8 cellular contexts compared by ENCODE assay signal in genomic region chr1:156337052-156337887, GRCh38.
DNase-seq lines count a peak whose midpoint lies in the region; ATAC-seq and TF ChIP-seq lines count a peak whose summit lies in the region.

No MANE protein-coding gene starts in this region.

- H2AFZ ChIP-seq in Loucy (ENCODE audit: low read length) = peak overlapping the region; percentile 77

- H3K9me2 ChIP-seq in Loucy (replicated peaks; ENCODE audit: low read depth, low read length) = no peaks in the 10 kb centered on the region

- peak overlapping the region; percentile 99 for H3K27ac ChIP-seq in C4-2B

- peak overlapping the region; percentile 82 for H3K4me2 ChIP-seq in Loucy (ENCODE audit: low read depth, low read length, poor library complexity, severe bottlenecking)

- peaks cover 45% of the 10 kb centered on the region for H4K20me1 ChIP-seq in Loucy (ENCODE audit: insufficient read depth, low read length, poor library complexity, severe bottlenecking)

- H3K27me3 ChIP-seq in Loucy (ENCODE audit: insufficient read depth, low read length, poor library complexity, severe bottlenecking) = no peaks in the 10 kb centered on the region
- no peaks in the 10 kb centered on the region for H3K27me3 ChIP-seq in mucosa of stomach (ENCODE audit: control insufficient read depth, insufficient read depth, low read length)

- ATAC-seq in GM18909 (IDR thresholded peaks at IDR 0.05; ENCODE audit: poor library complexity, unreplicated experiment) = no peak

- peaks cover 53% of the 10 kb centered on the region for H3K79me2 ChIP-seq in Loucy (ENCODE audit: insufficient read depth, low read length)

- peaks cover 24% of the 10 kb centered on the region for H3K4me1 ChIP-seq in Loucy (ENCODE audit: insufficient read depth, low read length, poor library complexity, severe bottlenecking)
- peaks cover 5% of the 10 kb centered on the region for H3K4me1 ChIP-seq in mucosa of stomach (ENCODE audit: control insufficient read depth, insufficient read depth, low read length)

- DNase-seq in cerebellar cortex (ENCODE audit: low spot score) = peak; percentile 10
- DNase-seq in GM13977 (ENCODE audit: low spot score) = no peak
- DNase-seq in NCI-H1105 (lab: John Stamatoyannopoulos, UW) = no peak
- DNase-seq in C1 segment of cervical spinal cord (lab: John Stamatoyannopoulos, UW) = no peak

- in situ Hi-C loops in GM13977 (cut with MboI; ENCODE audit: low pct_unique_long_range_greater_than_20kb, low sequenced_read_pairs, unreplicated experiment) = no loop called here

- TF ChIP-seq CTCF in C4-2B (conservative IDR thresholded peaks at IDR 0.05) (no peak), Loucy (conservative IDR thresholded peaks at IDR 0.05; ENCODE audit: low read length) (no peak), GM13977 (IDR thresholded peaks at IDR 0.05; ENCODE audit: extremely low read depth, insufficient read depth, missing control alignments) (no peak)

- H3K36me3 ChIP-seq in Loucy (ENCODE audit: insufficient read depth, low read length) (peaks cover 30% of the 10 kb centered on the region; the same call in 1 of the 2 replicates), mucosa of stomach (ENCODE audit: control insufficient read depth, insufficient read depth, low read length) (no peaks in the 10 kb centered on the region)

- H3K9ac ChIP-seq in Loucy (ENCODE audit: low read depth, low read length, poor library complexity, severe bottlenecking) (peak overlapping the region; percentile 91), mucosa of stomach (ENCODE audit: low read length) (peak overlapping the region; percentile 62)

- peak overlapping the region; percentile 96 for H3K4me3 ChIP-seq in Loucy (ENCODE audit: low read length, poor library complexity, severe bottlenecking)
- peak overlapping the region; percentile 49 for H3K4me3 ChIP-seq in mucosa of stomach (ENCODE audit: low read length)

- H3F3A ChIP-seq in Loucy (ENCODE audit: low read depth) = no peaks in the 10 kb centered on the region

- H3K9me3 ChIP-seq in Loucy (ENCODE audit: insufficient read depth, low read depth, low read length) (no peaks in the 10 kb centered on the region), mucosa of stomach (ENCODE audit: control insufficient read depth, low read length) (no peaks in the 10 kb centered on the region)
